ENCODE assay signal across 22 cellular contexts in the genomic region with DNA sequence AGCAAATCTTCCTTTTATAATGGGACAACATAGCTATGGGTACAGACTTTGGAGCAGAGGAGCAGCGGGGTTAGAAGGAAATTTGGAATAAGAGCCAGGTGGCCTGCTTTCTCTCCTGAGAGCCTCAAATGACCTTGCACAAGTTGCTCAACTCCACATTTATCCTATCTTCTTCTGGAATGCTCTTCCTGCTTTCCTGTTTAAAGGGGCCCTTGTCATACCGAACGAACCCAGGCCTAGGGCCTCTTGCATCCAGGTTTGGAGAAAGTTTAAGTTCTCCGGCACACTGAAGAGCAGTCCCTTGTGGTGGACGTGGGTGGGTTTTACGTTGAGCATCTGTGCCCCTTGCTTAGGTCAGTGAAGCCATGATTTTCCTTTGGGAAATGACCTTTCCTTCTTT.
DNase-seq lines count a peak whose midpoint lies in the region; ATAC-seq and TF ChIP-seq lines count a peak whose summit lies in the region.
"Had no signal": no experiment of that assay in that cellular context is flagged by ENCODE, and none has a peak within 500 bp of the region (broad histone marks: within the 10 kb centered on the region; RNA-seq: fewer than 3 reads in every experiment).

No MANE protein-coding gene starts in this region.

- peaks cover 26% of the 10 kb centered on the region for H3K4me1 ChIP-seq in left ventricle myocardium inferior
- peaks cover 20% of the 10 kb centered on the region for H3K4me1 ChIP-seq in psoas muscle
- H3K4me1 ChIP-seq: HAP-1 had no signal

- peaks cover 0 to 4% (median 2%) of the 10 kb centered on the region in 7 donors for H3K9me3 Mint-ChIP-seq in CD14-positive monocyte
- H3K9me3 Mint-ChIP-seq: GM23338 had no signal

- WGBS in psoas muscle, 3 donors, result 58 to 68% (median 67%) methylated on average over 6 of the region's 6 CpGs

- H3K27ac Mint-ChIP-seq in CD14-positive monocyte, result peak overlapping the region in 5 of 7 donors; percentile 21 to 83 (median 76)
- H3K27ac Mint-ChIP-seq: CD4-positive, CD25-positive, alpha-beta regulatory T cell; GM23338 had no signal

- peaks cover 59% of the 10 kb centered on the region for H3K4me1 Mint-ChIP-seq in CD14-positive monocyte

- H3K27me3 Mint-ChIP-seq in CD14-positive monocyte (ENCODE audit: low read depth in 3 of 3), result peaks cover 2 to 6% (median 2%) of the 10 kb centered on the region in 3 donors
- H3K27me3 Mint-ChIP-seq: CD4-positive, CD25-positive, alpha-beta regulatory T cell had no signal

- DNase-seq in Right ventricle myocardium inferior (ENCODE audit: missing footprints) (no peak), cardiac septum (ENCODE audit: low spot score) (no peak), CD14-positive monocyte (ENCODE audit: low spot score) (no peak), left ventricle myocardium inferior (no peak), psoas muscle (no peak), activated gamma-delta T cell (lab: John Stamatoyannopoulos, UW) (no peak), amniotic stem cell (lab: John Stamatoyannopoulos, UW) (no peak), NCI-H82 (lab: John Stamatoyannopoulos, UW) (no peak)
- DNase-seq: CD4-positive, CD25-positive, alpha-beta regulatory T cell; DMS 273 treated with DMSO at 0.1 percent for 48 hours; DMS79 treated with DMSO at 0.1 percent for 48 hours; NCI-H1092; NCI-H1436 treated with DMSO at 0.1 percent for 48 hours; NCI-H1930; NCI-H2227 treated with DMSO at 0.1 percent for 48 hours; NCI-H510A; PC-9 had no signal

- H3K9me3 ChIP-seq in left ventricle myocardium inferior (replicated peaks) (no peaks in the 10 kb centered on the region), psoas muscle (no peaks in the 10 kb centered on the region)
- H3K9me3 ChIP-seq: HAP-1 had no signal

- H3K4me3 Mint-ChIP-seq in CD14-positive monocyte, result no peak overlapping the region
- H3K4me3 Mint-ChIP-seq: CD4-positive, CD25-positive, alpha-beta regulatory T cell; GM23338 had no signal

- H3K27ac ChIP-seq in left ventricle myocardium inferior (replicated peaks) (peak overlapping the region; percentile 38), psoas muscle (no peak overlapping the region)
- H3K27ac ChIP-seq: PC-9, RWPE1 had no signal

- H3K36me3 Mint-ChIP-seq in CD14-positive monocyte, result peaks cover 0 to 2% of the 10 kb centered on the region in 2 donors
- H3K36me3 Mint-ChIP-seq: CD4-positive, CD25-positive, alpha-beta regulatory T cell had no signal

- peak; percentile 63 for ATAC-seq in Right ventricle myocardium inferior
- ATAC-seq in psoas muscle, result peak; percentile 49 to 64 (median 58)
- ATAC-seq: GM12878, GM23338, SK-N-SH treated with all-trans-retinoic acid at 6 μM for 48 hours had no signal

- intact Hi-C loops in Right ventricle myocardium inferior (cut with DNase I), result no loop called here
- intact Hi-C loops in cardiac septum (cut with DNase I), result no loop called here
- intact Hi-C loops in CD14-positive monocyte (cut with micrococcal nuclease), result no loop called here
- intact Hi-C loops in left ventricle myocardium inferior (cut with micrococcal nuclease), result no loop called here
- intact Hi-C loops in psoas muscle (cut with DNase I), result no loop called here

- TF ChIP-seq CTCF in CD14-positive monocyte (IDR thresholded peaks at IDR 0.05) (no peak), left ventricle myocardium inferior (IDR thresholded peaks at IDR 0.05; ENCODE audit: borderline replicate concordance) (no peak), psoas muscle (IDR thresholded peaks at IDR 0.05) (no peak)

- no peak overlapping the region for H3K4me3 ChIP-seq in left ventricle myocardium inferior
- no peak overlapping the region for H3K4me3 ChIP-seq in psoas muscle
- H3K4me3 ChIP-seq: GM12878, GM23338, HAP-1, PC-9 had no signal

- H3K36me3 ChIP-seq in left ventricle myocardium inferior (no peaks in the 10 kb centered on the region), psoas muscle (ENCODE audit: insufficient read depth in 1 of 2, low read depth in 1 of 2) (no peaks in the 10 kb centered on the region)
- H3K36me3 ChIP-seq: HAP-1 had no signal

- H3K27me3 ChIP-seq in left ventricle myocardium inferior (ENCODE audit: low read depth) (no peaks in the 10 kb centered on the region), psoas muscle (ENCODE audit: insufficient read depth in 3 of 3, low read length in 2 of 3) (no peaks in the 10 kb centered on the region)
